In the genomic region with DNA sequence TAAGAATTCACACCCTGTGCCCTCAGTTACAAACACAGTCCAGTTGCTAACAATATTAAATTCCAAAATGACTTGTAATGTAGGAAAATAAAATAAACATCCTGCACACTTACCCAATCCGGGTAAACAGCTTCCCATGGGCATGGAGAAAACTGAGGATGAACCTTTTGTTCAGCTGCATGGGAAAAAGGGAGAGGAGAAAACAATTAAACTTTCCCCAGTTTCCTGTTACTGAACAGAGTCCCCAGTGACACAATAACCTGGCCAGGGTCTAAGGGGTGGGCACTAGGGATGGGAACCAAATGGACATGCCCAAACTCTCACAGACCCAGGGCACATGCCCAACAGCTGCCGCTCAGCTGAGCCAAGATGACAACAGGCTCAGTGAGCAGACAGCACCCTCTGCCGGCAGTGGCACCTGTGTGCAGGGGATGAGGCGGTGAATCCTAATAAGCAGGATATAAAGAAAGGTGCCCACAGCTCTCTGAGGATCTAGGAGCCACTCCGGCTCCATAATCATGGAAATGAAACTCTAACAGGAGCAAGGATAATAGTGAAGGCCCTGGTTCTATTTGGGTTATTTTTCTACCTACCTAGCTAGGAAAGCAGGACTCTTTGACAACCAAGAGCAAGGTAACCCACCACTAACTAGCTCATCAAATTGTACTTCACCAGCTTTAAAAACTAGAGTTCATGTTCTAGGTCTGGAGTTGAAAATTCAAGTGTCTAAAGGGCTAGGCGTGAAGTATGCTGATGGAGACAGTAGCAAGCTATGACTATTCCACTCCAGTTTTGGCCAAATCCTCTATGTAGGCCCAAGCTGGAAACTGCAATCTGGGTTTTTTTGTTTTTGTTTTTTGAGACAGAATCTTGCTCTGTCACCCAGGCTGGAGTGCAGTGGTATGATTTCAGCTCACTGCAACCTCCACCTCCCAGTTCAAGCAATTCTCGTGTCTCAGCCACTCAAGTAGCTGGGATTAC, we compare ENCODE assay signal across 8 cellular contexts. TPM values are rescaled to one million over a fixed set of nuclear protein-coding genes. Genes with fewer than 3 reads are reported as not detected.
DNase-seq lines count a peak whose midpoint lies in the region; ATAC-seq, FAIRE-seq and TF ChIP-seq lines count a peak whose summit lies in the region.

No MANE protein-coding gene starts in this region.

- no peaks in the 10 kb centered on the region for H3K27me3 ChIP-seq in adrenal gland

- FAIRE-seq in urothelium cell line (lab: Jason Lieb, UNC) = no peak

- no peaks in the 10 kb centered on the region for H3K9me3 ChIP-seq in adrenal gland (replicated peaks in 1 of 3)

- H3K27ac ChIP-seq in adrenal gland = peak overlapping the region in 3 of 5 donors; percentile 10 to 73 (median 70)

- no peak overlapping the region for H3K4me3 ChIP-seq in adrenal gland

- peak; percentile 90 to 95 for ATAC-seq in left cardiac atrium

- intact Hi-C loops in adrenal gland (cut with DNase I) (loop anchor here (2.0 to 5.0 kb wide), 2 partner anchors 188 to 190 kb away; a partner anchor contains a TSS), left cardiac atrium (cut with DNase I) (loop anchor here (2.0 to 10.0 kb wide), 3 partner anchors 150 to 190 kb away; a partner anchor contains a TSS)

- DNase-seq in SIG-M5 treated with dmso at 0.1 percent for 504 hours (lab: John Stamatoyannopoulos, UW; ENCODE audit: unreplicated experiment) (peak; percentile 57), SIG-M5 (lab: John Stamatoyannopoulos, UW) (no peak), NCI-H1105 treated with DMSO at 0.1 percent for 48 hours (lab: John Stamatoyannopoulos, UW) (peak; percentile 37), T-helper 2 cell (peak; percentile 50 to 78 (median 69)), adrenal gland (peak; percentile 81 to 94 (median 87)), left cardiac atrium (peak; percentile 90), renal cortical epithelial cell (ENCODE audit: low read depth) (peak; percentile 47), urothelium cell line (ENCODE audit: low spot score) (peak; percentile 78)

- TF ChIP-seq POLR2A in adrenal gland (IDR thresholded peaks at IDR 0.05) = no peak

- H3K36me3 ChIP-seq in adrenal gland (replicated peaks in 1 of 2) = no peaks in the 10 kb centered on the region

- 27 to 48% (median 28%) methylated on average over 4 to 7 of the region's 7 CpGs for WGBS in adrenal gland, 4 donors

- peak; percentile 91 to 99 (median 98) for TF ChIP-seq CTCF in adrenal gland (IDR thresholded peaks at IDR 0.05)

- H3K4me1 ChIP-seq in adrenal gland (replicated peaks in 1 of 2) = peaks cover 7 to 24% of the 10 kb centered on the region in 2 donors

RNA-seq across cellular contexts. Expression of a gene that starts 58.8 kb away (rescaled TPM):
- total RNA-seq in adrenal gland (10 to 100 TPM; 35.6 to 85.1 (median 50.5) TPM), left cardiac atrium (10 to 100 TPM; 22.3 to 23.0 TPM), renal cortical epithelial cell (15.1 and 75.5 TPM in 2 replicates)
- 10 to 100 TPM; 37.6 to 46.3 (median 44.0) TPM for polyA plus RNA-seq in adrenal gland

RNA-seq across cellular contexts. Expression of a gene that starts 58.9 kb away (rescaled TPM):
- total RNA-seq in adrenal gland (10 to 100 TPM in 7 of 8 donors, 1 to 10 TPM in 1; 9.3 to 58.6 (median 19.7) TPM), left cardiac atrium (10 to 100 TPM in 1 of 2 donors, 1 to 10 TPM in 1; 8.7 to 14.5 TPM), renal cortical epithelial cell (19.4 and 19.7 TPM in 2 replicates)
- 10 to 100 TPM in 1 of 3 donors, 1 to 10 TPM in 2; 3.8 to 18.0 (median 4.3) TPM for polyA plus RNA-seq in adrenal gland
